Comparison of ENCODE assay signal across 9 cellular contexts in the genomic region with DNA sequence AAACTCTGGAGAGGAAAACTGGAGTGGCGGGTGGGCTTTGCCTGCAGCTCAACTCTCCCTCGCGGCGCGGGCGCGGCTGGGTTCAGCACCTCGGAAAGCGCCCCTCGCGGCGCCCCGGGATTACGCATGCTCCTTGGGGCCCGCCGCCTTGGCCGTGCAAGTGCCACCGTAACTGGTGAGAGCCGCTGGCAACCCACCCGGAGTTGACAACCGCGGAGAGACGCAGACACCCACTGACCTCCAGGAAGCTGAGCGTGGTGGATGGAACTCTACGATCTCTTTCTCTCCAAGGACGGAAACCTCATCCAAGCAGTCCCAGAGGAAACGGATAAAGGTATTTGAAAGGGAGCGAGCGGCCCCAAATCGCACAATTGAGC. TPM values are rescaled to one million over a fixed set of nuclear protein-coding genes. Genes with fewer than 3 reads are reported as not detected.
DNase-seq lines count a peak whose midpoint lies in the region; ATAC-seq, FAIRE-seq and TF ChIP-seq lines count a peak whose summit lies in the region.
"Had no signal": no experiment of that assay in that cellular context is flagged by ENCODE, and none has a peak within 500 bp of the region (broad histone marks: within the 10 kb centered on the region; RNA-seq: fewer than 3 reads in every experiment).

No MANE protein-coding gene starts in this region.

- peak; percentile 26 for ATAC-seq in memory B cell (ENCODE audit: low read depth)
- peak; percentile 52 for ATAC-seq in stimulated activated effector memory CD8-positive, alpha-beta T cell treated with anti-CD3 and anti-CD28 coated beads, Interleukin-12 subunit alpha, Interleukin-12 subunit beta, amount 100 ng/mL, for 72 hours

- no peak for FAIRE-seq in H54 (lab: Jason Lieb, UNC)
- FAIRE-seq: TTC549 had no signal

- H3K9me3 Mint-ChIP-seq in memory B cell = no peaks in the 10 kb centered on the region
- no peaks in the 10 kb centered on the region for H3K9me3 Mint-ChIP-seq in stimulated activated effector memory CD8-positive, alpha-beta T cell treated with anti-CD3 and anti-CD28 coated beads, Interleukin-12 subunit alpha, Interleukin-12 subunit beta, amount 100 ng/mL, for 72 hours

- H3K9me3 ChIP-seq in WERI-Rb-1 (ENCODE audit: severe bottlenecking) = peaks cover 14% of the 10 kb centered on the region
- no peaks in the 10 kb centered on the region for H3K9me3 ChIP-seq in endocrine pancreas (ENCODE audit: control insufficient read depth, low read length)

- peak; percentile 61 for TF ChIP-seq CTCF in WERI-Rb-1 (IDR thresholded peaks at IDR 0.05; ENCODE audit: low read depth, low read length)

- H3K27me3 ChIP-seq in WERI-Rb-1 (ENCODE audit: insufficient read depth, low read depth, severe bottlenecking) (peaks cover 97% of the 10 kb centered on the region), endocrine pancreas (ENCODE audit: control insufficient read depth, insufficient read depth, low read length) (no peaks in the 10 kb centered on the region)

- no peak overlapping the region for H3K27ac Mint-ChIP-seq in memory B cell
- no peak overlapping the region for H3K27ac Mint-ChIP-seq in stimulated activated effector memory CD8-positive, alpha-beta T cell treated with anti-CD3 and anti-CD28 coated beads, Interleukin-12 subunit alpha, Interleukin-12 subunit beta, amount 100 ng/mL, for 72 hours

- peak overlapping the region; percentile 54; the same call in 1 of the 2 replicates for H3K4me3 ChIP-seq in GM08714 (ENCODE audit: low read length)
- H3K4me3 ChIP-seq in WERI-Rb-1 (ENCODE audit: low read depth, low read length) = peak overlapping the region; percentile 59
- peak overlapping the region; percentile 77 for H3K4me3 ChIP-seq in endocrine pancreas (ENCODE audit: control insufficient read depth, insufficient read depth, low read length)

- H3K4me1 ChIP-seq in endocrine pancreas (ENCODE audit: control insufficient read depth, insufficient read depth, low read length) = peaks cover 4% of the 10 kb centered on the region

- H3K4me3 Mint-ChIP-seq in memory B cell = no peak overlapping the region
- no peak overlapping the region for H3K4me3 Mint-ChIP-seq in stimulated activated effector memory CD8-positive, alpha-beta T cell treated with anti-CD3 and anti-CD28 coated beads, Interleukin-12 subunit alpha, Interleukin-12 subunit beta, amount 100 ng/mL, for 72 hours

- peaks cover 20% of the 10 kb centered on the region for H3K27me3 Mint-ChIP-seq in memory B cell

- H3K9ac ChIP-seq in endocrine pancreas (ENCODE audit: control insufficient read depth, insufficient read depth, low read length) = peak overlapping the region; percentile 47

- peak; percentile 33 for DNase-seq in HT1080 (ENCODE audit: low read depth)
- DNase-seq in WERI-Rb-1 = peak; percentile 73
- peak in 1 of 2 donors; percentile 27 for DNase-seq in memory B cell (ENCODE audit: low spot score in 2 of 2)
- DNase-seq in stimulated activated effector memory CD8-positive, alpha-beta T cell treated with anti-CD3 and anti-CD28 coated beads, Interleukin-12 subunit alpha, Interleukin-12 subunit beta, amount 100 ng/mL, for 72 hours (ENCODE audit: low spot score in 2 of 2) = peak in 1 of 2 donors; percentile 55
- DNase-seq in H54 (ENCODE audit: insufficient read length, low spot score) = no peak
- no peak for DNase-seq in effector CD8-positive, alpha-beta T cell (lab: John Stamatoyannopoulos, UW)

- H3K36me3 Mint-ChIP-seq in memory B cell = no peaks in the 10 kb centered on the region
- no peaks in the 10 kb centered on the region for H3K36me3 Mint-ChIP-seq in stimulated activated effector memory CD8-positive, alpha-beta T cell treated with anti-CD3 and anti-CD28 coated beads, Interleukin-12 subunit alpha, Interleukin-12 subunit beta, amount 100 ng/mL, for 72 hours

- H3K36me3 ChIP-seq in WERI-Rb-1 (no peaks in the 10 kb centered on the region), endocrine pancreas (ENCODE audit: control insufficient read depth, insufficient read depth, low read length) (no peaks in the 10 kb centered on the region)

- H3K4me1 Mint-ChIP-seq in memory B cell = no peaks in the 10 kb centered on the region
- no peaks in the 10 kb centered on the region for H3K4me1 Mint-ChIP-seq in stimulated activated effector memory CD8-positive, alpha-beta T cell treated with anti-CD3 and anti-CD28 coated beads, Interleukin-12 subunit alpha, Interleukin-12 subunit beta, amount 100 ng/mL, for 72 hours

- H3K27ac ChIP-seq in WERI-Rb-1 = no peak overlapping the region

- TF ChIP-seq POLR2A in H54 (IDR thresholded peaks at IDR 0.05; ENCODE audit: low read depth, low read length) = no peak

RNA-seq across cellular contexts. Expression of a gene that starts 0.2 kb away (rescaled TPM):
- total RNA-seq in HT1080 (2014; rRNA removed; shearing (Covaris generic)) = 0.07 and 0.13 TPM in 2 replicates
- polyA plus RNA-seq in HT1080 (2015; cell fraction: cytosol; rRNA removed) = 0.06 TPM in 1 of 2 replicates, not detected in the other
- 0.19 and 0.42 TPM in 2 replicates for polyA plus RNA-seq in HT1080 (2015; cell fraction: nucleus; rRNA removed)

RNA-seq across cellular contexts. Expression of a gene that starts 44.2 kb away (rescaled TPM):
- 0.10 TPM in 2 replicates for total RNA-seq in HT1080 (2014; rRNA removed; shearing (Covaris generic))
- 0.10 TPM in 1 of 2 replicates, not detected in the other for polyA plus RNA-seq in HT1080 (2015; cell fraction: cytosol; rRNA removed)
- polyA plus RNA-seq in HT1080 (2015; cell fraction: nucleus; rRNA removed) = 0.06 and 0.18 TPM in 2 replicates

RNA-seq across cellular contexts. Expression of a gene that starts 48.5 kb away (rescaled TPM):
- total RNA-seq in HT1080 (2014; rRNA removed; shearing (Covaris generic)) = not detected in 2 replicates
- polyA plus RNA-seq in HT1080 (2015; cell fraction: cytosol; rRNA removed) = not detected in 2 replicates
- polyA plus RNA-seq in HT1080 (2015; cell fraction: nucleus; rRNA removed) = not detected in 2 replicates

Comparison
In these comparisons a context has a peak if more than half of its experiments do, and no peak if none do; other contexts are left out.
1. DNase-seq: peak in HT1080 (single experiment) and WERI-Rb-1 (single experiment); none in H54 (single experiment) and effector CD8-positive, alpha-beta T cell (single experiment).
2. Peak in every context shown above with its lines, with median percentiles within 50 percentile points of each other: H3K4me3 ChIP-seq.